8 cellular contexts compared by ENCODE assay signal in genomic region chr19:48967346-48968178, GRCh38. TPM values are rescaled to one million over a fixed set of nuclear protein-coding genes. Genes with fewer than 3 reads are reported as not detected.
DNase-seq lines count a peak whose midpoint lies in the region; FAIRE-seq and TF ChIP-seq lines count a peak whose summit lies in the region.

No MANE protein-coding gene starts in this region.

- H3K27ac ChIP-seq in kidney (ENCODE audit: low read depth in 2 of 2, low read length in 2 of 2): peak overlapping the region in 1 of 2 donors; percentile 39
- peak overlapping the region; percentile 48 for H3K27ac ChIP-seq in thymus (ENCODE audit: low read depth)
- H3K27ac ChIP-seq in effector memory CD4-positive, alpha-beta T cell (ENCODE audit: insufficient read depth, low read length, poor library complexity, severe bottlenecking): no peak overlapping the region

- no peaks in the 10 kb centered on the region for H3K27me3 ChIP-seq in adipocyte (replicated peaks; ENCODE audit: control insufficient read depth, insufficient read depth, low read length)
- H3K27me3 ChIP-seq in thymus (ENCODE audit: control insufficient read depth, insufficient read depth): no peaks in the 10 kb centered on the region
- no peaks in the 10 kb centered on the region for H3K27me3 ChIP-seq in effector memory CD4-positive, alpha-beta T cell (replicated peaks; ENCODE audit: control insufficient read depth, insufficient read depth, low read length, poor library complexity, severe bottlenecking)

- WGBS in thymus: 94% methylated on average over 14 of the region's 14 CpGs

- H3K9ac ChIP-seq in adipocyte (ENCODE audit: low read length) (peak overlapping the region; percentile 95), kidney (ENCODE audit: low read length in 2 of 2) (no peak overlapping the region)

- TF ChIP-seq CTCF in kidney (IDR thresholded peaks at IDR 0.05; ENCODE audit: borderline replicate concordance, extremely low read depth, insufficient read depth): no peak

- H3K9me3 ChIP-seq in adipocyte (ENCODE audit: control insufficient read depth, low read length) (no peaks in the 10 kb centered on the region), kidney (ENCODE audit: control insufficient read depth in 1 of 2, low read length in 2 of 2) (no peaks in the 10 kb centered on the region), thymus (ENCODE audit: control insufficient read depth) (no peaks in the 10 kb centered on the region)
- no peaks in the 10 kb centered on the region for H3K9me3 ChIP-seq in effector memory CD4-positive, alpha-beta T cell (ENCODE audit: control insufficient read depth, low read length)

- no peak for FAIRE-seq in kidney (lab: Jason Lieb, UNC)

- H3K36me3 ChIP-seq in adipocyte (ENCODE audit: control insufficient read depth, insufficient read depth, low read length, severe bottlenecking) (peaks cover 53% of the 10 kb centered on the region), kidney (ENCODE audit: control insufficient read depth in 1 of 2, insufficient read depth in 2 of 2, low read length in 2 of 2) (peaks cover 4 to 46% of the 10 kb centered on the region in 2 donors), thymus (ENCODE audit: control insufficient read depth, insufficient read depth) (peaks cover 34% of the 10 kb centered on the region)
- peaks cover 41% of the 10 kb centered on the region for H3K36me3 ChIP-seq in effector memory CD4-positive, alpha-beta T cell (ENCODE audit: control insufficient read depth, insufficient read depth, low read length)

- DNase-seq in AG20443 (ENCODE audit: low spot score) (peak; percentile 30), HT1080 (ENCODE audit: low read depth) (peak; percentile 63), adipocyte (ENCODE audit: low read depth) (peak; percentile 74), kidney (no peak)
- DNase-seq in stimulated activated naive CD4-positive, alpha-beta T cell (lab: John Stamatoyannopoulos, UW): no peak
- no peak for DNase-seq in effector memory CD4-positive, alpha-beta T cell
- DNase-seq in activated CD4-positive, CD25-positive, alpha-beta regulatory T cell (lab: John Stamatoyannopoulos, UW): no peak

- peak overlapping the region; percentile 91 for H3K4me3 ChIP-seq in adipocyte (ENCODE audit: low read length)
- peak overlapping the region; percentile 96 to 98 for H3K4me3 ChIP-seq in kidney (ENCODE audit: low read length in 2 of 2)
- H3K4me3 ChIP-seq in thymus (ENCODE audit: low read length): no peak overlapping the region
- H3K4me3 ChIP-seq in effector memory CD4-positive, alpha-beta T cell (ENCODE audit: insufficient read depth, low read depth, low read length, poor library complexity, severe bottlenecking): no peak overlapping the region

- H3K4me1 ChIP-seq in adipocyte (ENCODE audit: control insufficient read depth, insufficient read depth, low read length) (peaks cover 52% of the 10 kb centered on the region), kidney (ENCODE audit: control insufficient read depth in 1 of 2, insufficient read depth in 1 of 2, low read depth in 1 of 2, low read length in 2 of 2) (peaks cover 21 to 22% of the 10 kb centered on the region in 2 donors), thymus (ENCODE audit: control insufficient read depth, insufficient read depth, low read length) (peaks cover 28% of the 10 kb centered on the region)
- H3K4me1 ChIP-seq in effector memory CD4-positive, alpha-beta T cell (ENCODE audit: control insufficient read depth, insufficient read depth, low read length, poor library complexity, severe bottlenecking): peaks cover 38% of the 10 kb centered on the region

- intact Hi-C loops in kidney (cut with DNase I): no loop called here

RNA-seq across cellular contexts. Expression of gene FTL, which starts 2.5 kb away (rescaled TPM):
- total RNA-seq in HT1080 (2014; rRNA removed; shearing (Covaris generic)): 4,284 and 5,930 TPM in 2 replicates
- polyA plus RNA-seq in HT1080 (2015; cell fraction: cytosol; rRNA removed): 2,981 and 3,580 TPM in 2 replicates
- 518 and 527 TPM in 2 replicates for polyA plus RNA-seq in HT1080 (2015; cell fraction: nucleus; rRNA removed)
- 1,841 TPM for total RNA-seq in kidney
- 17,016 TPM for polyA plus RNA-seq in kidney (ENCODE audit: insufficient read depth, low read depth, low replicate concordance)
- 8,316 TPM for polyA plus RNA-seq in thymus

RNA-seq across cellular contexts. Expression of gene BAX, which starts 12.9 kb away (rescaled TPM):
- total RNA-seq in HT1080 (2014; rRNA removed; shearing (Covaris generic)): 198 and 273 TPM in 2 replicates
- 167 and 232 TPM in 2 replicates for polyA plus RNA-seq in HT1080 (2015; cell fraction: cytosol; rRNA removed)
- 190 and 206 TPM in 2 replicates for polyA plus RNA-seq in HT1080 (2015; cell fraction: nucleus; rRNA removed)
- 76.7 TPM for total RNA-seq in kidney
- polyA plus RNA-seq in kidney (ENCODE audit: insufficient read depth, low read depth, low replicate concordance) (141 TPM), thymus (126 TPM)

RNA-seq across cellular contexts. Expression of gene GYS1, which starts 25.5 kb away (rescaled TPM):
- 35.2 and 46.1 TPM in 2 replicates for total RNA-seq in HT1080 (2014; rRNA removed; shearing (Covaris generic))
- 34.5 and 38.1 TPM in 2 replicates for polyA plus RNA-seq in HT1080 (2015; cell fraction: cytosol; rRNA removed)
- 64.9 and 71.3 TPM in 2 replicates for polyA plus RNA-seq in HT1080 (2015; cell fraction: nucleus; rRNA removed)
- total RNA-seq in kidney: 41.5 TPM
- polyA plus RNA-seq in kidney (ENCODE audit: insufficient read depth, low read depth, low replicate concordance) (23.9 TPM), thymus (22.2 TPM)

RNA-seq across cellular contexts. Expression of gene RUVBL2, which starts 26.1 kb away (rescaled TPM):
- total RNA-seq in HT1080 (2014; rRNA removed; shearing (Covaris generic)): 498 and 522 TPM in 2 replicates
- 341 and 384 TPM in 2 replicates for polyA plus RNA-seq in HT1080 (2015; cell fraction: cytosol; rRNA removed)
- polyA plus RNA-seq in HT1080 (2015; cell fraction: nucleus; rRNA removed): 511 and 540 TPM in 2 replicates
- total RNA-seq in kidney: 57.0 TPM
- polyA plus RNA-seq in kidney (ENCODE audit: insufficient read depth, low read depth, low replicate concordance) (83.6 TPM), thymus (52.0 TPM)

RNA-seq across cellular contexts. Expression of gene DHDH, which starts 34.1 kb away (rescaled TPM):
- 0.57 TPM in 1 of 2 replicates, not detected in the other for total RNA-seq in HT1080 (2014; rRNA removed; shearing (Covaris generic))
- 0.52 TPM in 1 of 2 replicates, not detected in the other for polyA plus RNA-seq in HT1080 (2015; cell fraction: cytosol; rRNA removed)
- not detected in 2 replicates for polyA plus RNA-seq in HT1080 (2015; cell fraction: nucleus; rRNA removed)
- total RNA-seq in kidney: 0.60 TPM
- 26.3 TPM for polyA plus RNA-seq in kidney (ENCODE audit: insufficient read depth, low read depth, low replicate concordance)
- polyA plus RNA-seq in thymus: 1.0 TPM

Comparison
In these comparisons a context has a peak if more than half of its experiments do, and no peak if none do; other contexts are left out.
1. DNase-seq: peak in AG20443 (single experiment), HT1080 (single experiment) and adipocyte (single experiment); none in kidney (single experiment), stimulated activated naive CD4-positive, alpha-beta T cell (0 of 6), effector memory CD4-positive, alpha-beta T cell (0 of 3) and activated CD4-positive, CD25-positive, alpha-beta regulatory T cell (0 of 4).
2. H3K4me3 ChIP-seq: peak in adipocyte (single experiment) and kidney (2 of 2); none in thymus (single experiment) and effector memory CD4-positive, alpha-beta T cell (single experiment).